In the genomic region with DNA sequence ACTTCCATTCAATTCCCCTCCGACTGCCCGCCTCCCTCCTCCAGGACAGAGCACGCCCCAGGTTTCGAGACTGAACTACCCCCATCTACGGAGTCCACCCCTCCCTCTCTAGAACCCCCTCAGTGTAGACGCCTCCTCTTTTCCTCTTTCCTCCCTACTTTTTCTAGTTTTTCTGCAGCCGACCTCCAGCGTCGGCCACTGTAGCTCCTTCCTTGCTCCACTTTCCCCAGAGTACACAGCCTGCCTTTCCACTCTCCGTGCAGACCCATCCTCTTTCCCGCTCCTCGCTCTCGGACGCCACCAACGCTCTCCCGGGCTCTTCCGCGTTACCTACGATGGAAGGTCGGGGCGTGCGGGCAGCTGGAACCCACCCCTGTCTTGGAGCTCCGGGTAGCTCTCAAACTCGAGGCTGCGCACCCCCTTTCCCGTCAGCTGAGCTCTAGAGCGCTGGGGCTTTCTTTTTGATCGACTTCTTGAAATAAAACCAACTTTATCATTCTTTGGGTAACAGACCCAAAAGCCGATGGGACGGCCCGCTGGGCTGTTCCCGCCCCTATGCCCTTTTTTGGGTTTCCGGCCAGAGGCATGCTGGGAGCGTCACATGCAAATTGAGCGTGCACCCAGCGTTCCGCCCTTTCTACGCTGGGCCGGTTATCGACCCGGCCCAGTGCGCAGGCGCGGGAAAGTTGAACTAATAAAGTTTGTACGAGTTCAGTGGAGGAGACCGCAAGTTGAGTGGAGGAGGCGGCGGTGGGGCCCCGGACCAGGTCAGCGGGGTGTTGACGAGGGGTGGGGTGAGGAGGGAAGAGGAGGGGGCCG, we compare ENCODE assay signal across 1 cellular context.
TF ChIP-seq lines count a peak whose summit lies in the region.

A gene with protein sequence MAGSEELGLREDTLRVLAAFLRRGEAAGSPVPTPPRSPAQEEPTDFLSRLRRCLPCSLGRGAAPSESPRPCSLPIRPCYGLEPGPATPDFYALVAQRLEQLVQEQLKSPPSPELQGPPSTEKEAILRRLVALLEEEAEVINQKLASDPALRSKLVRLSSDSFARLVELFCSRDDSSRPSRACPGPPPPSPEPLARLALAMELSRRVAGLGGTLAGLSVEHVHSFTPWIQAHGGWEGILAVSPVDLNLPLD (plus strand): TSS at position 633 of the 819 bp plus-strand sequence. CDS start 760 bp downstream, outside the sequence.
A gene with protein sequence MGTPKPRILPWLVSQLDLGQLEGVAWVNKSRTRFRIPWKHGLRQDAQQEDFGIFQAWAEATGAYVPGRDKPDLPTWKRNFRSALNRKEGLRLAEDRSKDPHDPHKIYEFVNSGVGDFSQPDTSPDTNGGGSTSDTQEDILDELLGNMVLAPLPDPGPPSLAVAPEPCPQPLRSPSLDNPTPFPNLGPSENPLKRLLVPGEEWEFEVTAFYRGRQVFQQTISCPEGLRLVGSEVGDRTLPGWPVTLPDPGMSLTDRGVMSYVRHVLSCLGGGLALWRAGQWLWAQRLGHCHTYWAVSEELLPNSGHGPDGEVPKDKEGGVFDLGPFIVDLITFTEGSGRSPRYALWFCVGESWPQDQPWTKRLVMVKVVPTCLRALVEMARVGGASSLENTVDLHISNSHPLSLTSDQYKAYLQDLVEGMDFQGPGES (minus strand): TSS at position 557 of the 819 bp plus-strand sequence. CDS start 1,019 bp downstream, outside the sequence.

TF ChIP-seq in K562, 482 proteins besides CTCF, POLR2A, EP300 and RAD21 (continued from another document and continues in another):
- TF ChIP-seq, protein P1, sequence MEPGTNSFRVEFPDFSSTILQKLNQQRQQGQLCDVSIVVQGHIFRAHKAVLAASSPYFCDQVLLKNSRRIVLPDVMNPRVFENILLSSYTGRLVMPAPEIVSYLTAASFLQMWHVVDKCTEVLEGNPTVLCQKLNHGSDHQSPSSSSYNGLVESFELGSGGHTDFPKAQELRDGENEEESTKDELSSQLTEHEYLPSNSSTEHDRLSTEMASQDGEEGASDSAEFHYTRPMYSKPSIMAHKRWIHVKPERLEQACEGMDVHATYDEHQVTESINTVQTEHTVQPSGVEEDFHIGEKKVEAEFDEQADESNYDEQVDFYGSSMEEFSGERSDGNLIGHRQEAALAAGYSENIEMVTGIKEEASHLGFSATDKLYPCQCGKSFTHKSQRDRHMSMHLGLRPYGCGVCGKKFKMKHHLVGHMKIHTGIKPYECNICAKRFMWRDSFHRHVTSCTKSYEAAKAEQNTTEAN (CRISPR knock-in tag; IDR thresholded peaks at IDR 0.05) = no peak
- TF ChIP-seq TOE1 (IDR thresholded peaks at IDR 0.05; ENCODE audit: borderline replicate concordance) = no peak; the same call in none of the 2 replicates
- TF ChIP-seq TOE1 (CRISPR knock-in tag; IDR thresholded peaks at IDR 0.05; ENCODE audit: borderline replicate concordance, low read depth) = no peak
- no peak for TF ChIP-seq ZNF124 (CRISPR knock-in tag; IDR thresholded peaks at IDR 0.05)
- no peak for TF ChIP-seq PPARD (CRISPR knock-in tag; IDR thresholded peaks at IDR 0.05)
- no peak for TF ChIP-seq ILF3 (IDR thresholded peaks at IDR 0.05; ENCODE audit: borderline replicate concordance)
- TF ChIP-seq NFXL1 (CRISPR knock-in tag; IDR thresholded peaks at IDR 0.05) = no peak
- TF ChIP-seq BRCA1 (IDR thresholded peaks at IDR 0.05) = no peak
- TF ChIP-seq BRCA1 (CRISPR knock-in tag; IDR thresholded peaks at IDR 0.05) = no peak
- peak; percentile 58 for TF ChIP-seq ELF4 (CRISPR knock-in tag; IDR thresholded peaks at IDR 0.05)
- TF ChIP-seq, protein P2, sequence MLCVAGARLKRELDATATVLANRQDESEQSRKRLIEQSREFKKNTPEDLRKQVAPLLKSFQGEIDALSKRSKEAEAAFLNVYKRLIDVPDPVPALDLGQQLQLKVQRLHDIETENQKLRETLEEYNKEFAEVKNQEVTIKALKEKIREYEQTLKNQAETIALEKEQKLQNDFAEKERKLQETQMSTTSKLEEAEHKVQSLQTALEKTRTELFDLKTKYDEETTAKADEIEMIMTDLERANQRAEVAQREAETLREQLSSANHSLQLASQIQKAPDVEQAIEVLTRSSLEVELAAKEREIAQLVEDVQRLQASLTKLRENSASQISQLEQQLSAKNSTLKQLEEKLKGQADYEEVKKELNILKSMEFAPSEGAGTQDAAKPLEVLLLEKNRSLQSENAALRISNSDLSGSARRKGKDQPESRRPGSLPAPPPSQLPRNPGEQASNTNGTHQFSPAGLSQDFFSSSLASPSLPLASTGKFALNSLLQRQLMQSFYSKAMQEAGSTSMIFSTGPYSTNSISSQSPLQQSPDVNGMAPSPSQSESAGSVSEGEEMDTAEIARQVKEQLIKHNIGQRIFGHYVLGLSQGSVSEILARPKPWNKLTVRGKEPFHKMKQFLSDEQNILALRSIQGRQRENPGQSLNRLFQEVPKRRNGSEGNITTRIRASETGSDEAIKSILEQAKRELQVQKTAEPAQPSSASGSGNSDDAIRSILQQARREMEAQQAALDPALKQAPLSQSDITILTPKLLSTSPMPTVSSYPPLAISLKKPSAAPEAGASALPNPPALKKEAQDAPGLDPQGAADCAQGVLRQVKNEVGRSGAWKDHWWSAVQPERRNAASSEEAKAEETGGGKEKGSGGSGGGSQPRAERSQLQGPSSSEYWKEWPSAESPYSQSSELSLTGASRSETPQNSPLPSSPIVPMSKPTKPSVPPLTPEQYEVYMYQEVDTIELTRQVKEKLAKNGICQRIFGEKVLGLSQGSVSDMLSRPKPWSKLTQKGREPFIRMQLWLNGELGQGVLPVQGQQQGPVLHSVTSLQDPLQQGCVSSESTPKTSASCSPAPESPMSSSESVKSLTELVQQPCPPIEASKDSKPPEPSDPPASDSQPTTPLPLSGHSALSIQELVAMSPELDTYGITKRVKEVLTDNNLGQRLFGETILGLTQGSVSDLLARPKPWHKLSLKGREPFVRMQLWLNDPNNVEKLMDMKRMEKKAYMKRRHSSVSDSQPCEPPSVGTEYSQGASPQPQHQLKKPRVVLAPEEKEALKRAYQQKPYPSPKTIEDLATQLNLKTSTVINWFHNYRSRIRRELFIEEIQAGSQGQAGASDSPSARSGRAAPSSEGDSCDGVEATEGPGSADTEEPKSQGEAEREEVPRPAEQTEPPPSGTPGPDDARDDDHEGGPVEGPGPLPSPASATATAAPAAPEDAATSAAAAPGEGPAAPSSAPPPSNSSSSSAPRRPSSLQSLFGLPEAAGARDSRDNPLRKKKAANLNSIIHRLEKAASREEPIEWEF (CRISPR knock-in tag; IDR thresholded peaks at IDR 0.05) = no peak
- TF ChIP-seq BACH1 (tag; IDR thresholded peaks at IDR 0.05) = no peak
- TF ChIP-seq NFYB (IDR thresholded peaks at IDR 0.05; ENCODE audit: extremely low read depth, insufficient read length) = no peak
- TF ChIP-seq, protein P3, sequence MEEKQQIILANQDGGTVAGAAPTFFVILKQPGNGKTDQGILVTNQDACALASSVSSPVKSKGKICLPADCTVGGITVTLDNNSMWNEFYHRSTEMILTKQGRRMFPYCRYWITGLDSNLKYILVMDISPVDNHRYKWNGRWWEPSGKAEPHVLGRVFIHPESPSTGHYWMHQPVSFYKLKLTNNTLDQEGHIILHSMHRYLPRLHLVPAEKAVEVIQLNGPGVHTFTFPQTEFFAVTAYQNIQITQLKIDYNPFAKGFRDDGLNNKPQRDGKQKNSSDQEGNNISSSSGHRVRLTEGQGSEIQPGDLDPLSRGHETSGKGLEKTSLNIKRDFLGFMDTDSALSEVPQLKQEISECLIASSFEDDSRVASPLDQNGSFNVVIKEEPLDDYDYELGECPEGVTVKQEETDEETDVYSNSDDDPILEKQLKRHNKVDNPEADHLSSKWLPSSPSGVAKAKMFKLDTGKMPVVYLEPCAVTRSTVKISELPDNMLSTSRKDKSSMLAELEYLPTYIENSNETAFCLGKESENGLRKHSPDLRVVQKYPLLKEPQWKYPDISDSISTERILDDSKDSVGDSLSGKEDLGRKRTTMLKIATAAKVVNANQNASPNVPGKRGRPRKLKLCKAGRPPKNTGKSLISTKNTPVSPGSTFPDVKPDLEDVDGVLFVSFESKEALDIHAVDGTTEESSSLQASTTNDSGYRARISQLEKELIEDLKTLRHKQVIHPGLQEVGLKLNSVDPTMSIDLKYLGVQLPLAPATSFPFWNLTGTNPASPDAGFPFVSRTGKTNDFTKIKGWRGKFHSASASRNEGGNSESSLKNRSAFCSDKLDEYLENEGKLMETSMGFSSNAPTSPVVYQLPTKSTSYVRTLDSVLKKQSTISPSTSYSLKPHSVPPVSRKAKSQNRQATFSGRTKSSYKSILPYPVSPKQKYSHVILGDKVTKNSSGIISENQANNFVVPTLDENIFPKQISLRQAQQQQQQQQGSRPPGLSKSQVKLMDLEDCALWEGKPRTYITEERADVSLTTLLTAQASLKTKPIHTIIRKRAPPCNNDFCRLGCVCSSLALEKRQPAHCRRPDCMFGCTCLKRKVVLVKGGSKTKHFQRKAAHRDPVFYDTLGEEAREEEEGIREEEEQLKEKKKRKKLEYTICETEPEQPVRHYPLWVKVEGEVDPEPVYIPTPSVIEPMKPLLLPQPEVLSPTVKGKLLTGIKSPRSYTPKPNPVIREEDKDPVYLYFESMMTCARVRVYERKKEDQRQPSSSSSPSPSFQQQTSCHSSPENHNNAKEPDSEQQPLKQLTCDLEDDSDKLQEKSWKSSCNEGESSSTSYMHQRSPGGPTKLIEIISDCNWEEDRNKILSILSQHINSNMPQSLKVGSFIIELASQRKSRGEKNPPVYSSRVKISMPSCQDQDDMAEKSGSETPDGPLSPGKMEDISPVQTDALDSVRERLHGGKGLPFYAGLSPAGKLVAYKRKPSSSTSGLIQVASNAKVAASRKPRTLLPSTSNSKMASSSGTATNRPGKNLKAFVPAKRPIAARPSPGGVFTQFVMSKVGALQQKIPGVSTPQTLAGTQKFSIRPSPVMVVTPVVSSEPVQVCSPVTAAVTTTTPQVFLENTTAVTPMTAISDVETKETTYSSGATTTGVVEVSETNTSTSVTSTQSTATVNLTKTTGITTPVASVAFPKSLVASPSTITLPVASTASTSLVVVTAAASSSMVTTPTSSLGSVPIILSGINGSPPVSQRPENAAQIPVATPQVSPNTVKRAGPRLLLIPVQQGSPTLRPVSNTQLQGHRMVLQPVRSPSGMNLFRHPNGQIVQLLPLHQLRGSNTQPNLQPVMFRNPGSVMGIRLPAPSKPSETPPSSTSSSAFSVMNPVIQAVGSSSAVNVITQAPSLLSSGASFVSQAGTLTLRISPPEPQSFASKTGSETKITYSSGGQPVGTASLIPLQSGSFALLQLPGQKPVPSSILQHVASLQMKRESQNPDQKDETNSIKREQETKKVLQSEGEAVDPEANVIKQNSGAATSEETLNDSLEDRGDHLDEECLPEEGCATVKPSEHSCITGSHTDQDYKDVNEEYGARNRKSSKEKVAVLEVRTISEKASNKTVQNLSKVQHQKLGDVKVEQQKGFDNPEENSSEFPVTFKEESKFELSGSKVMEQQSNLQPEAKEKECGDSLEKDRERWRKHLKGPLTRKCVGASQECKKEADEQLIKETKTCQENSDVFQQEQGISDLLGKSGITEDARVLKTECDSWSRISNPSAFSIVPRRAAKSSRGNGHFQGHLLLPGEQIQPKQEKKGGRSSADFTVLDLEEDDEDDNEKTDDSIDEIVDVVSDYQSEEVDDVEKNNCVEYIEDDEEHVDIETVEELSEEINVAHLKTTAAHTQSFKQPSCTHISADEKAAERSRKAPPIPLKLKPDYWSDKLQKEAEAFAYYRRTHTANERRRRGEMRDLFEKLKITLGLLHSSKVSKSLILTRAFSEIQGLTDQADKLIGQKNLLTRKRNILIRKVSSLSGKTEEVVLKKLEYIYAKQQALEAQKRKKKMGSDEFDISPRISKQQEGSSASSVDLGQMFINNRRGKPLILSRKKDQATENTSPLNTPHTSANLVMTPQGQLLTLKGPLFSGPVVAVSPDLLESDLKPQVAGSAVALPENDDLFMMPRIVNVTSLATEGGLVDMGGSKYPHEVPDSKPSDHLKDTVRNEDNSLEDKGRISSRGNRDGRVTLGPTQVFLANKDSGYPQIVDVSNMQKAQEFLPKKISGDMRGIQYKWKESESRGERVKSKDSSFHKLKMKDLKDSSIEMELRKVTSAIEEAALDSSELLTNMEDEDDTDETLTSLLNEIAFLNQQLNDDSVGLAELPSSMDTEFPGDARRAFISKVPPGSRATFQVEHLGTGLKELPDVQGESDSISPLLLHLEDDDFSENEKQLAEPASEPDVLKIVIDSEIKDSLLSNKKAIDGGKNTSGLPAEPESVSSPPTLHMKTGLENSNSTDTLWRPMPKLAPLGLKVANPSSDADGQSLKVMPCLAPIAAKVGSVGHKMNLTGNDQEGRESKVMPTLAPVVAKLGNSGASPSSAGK (IDR thresholded peaks at IDR 0.05) = no peak
- TF ChIP-seq, protein P4, sequence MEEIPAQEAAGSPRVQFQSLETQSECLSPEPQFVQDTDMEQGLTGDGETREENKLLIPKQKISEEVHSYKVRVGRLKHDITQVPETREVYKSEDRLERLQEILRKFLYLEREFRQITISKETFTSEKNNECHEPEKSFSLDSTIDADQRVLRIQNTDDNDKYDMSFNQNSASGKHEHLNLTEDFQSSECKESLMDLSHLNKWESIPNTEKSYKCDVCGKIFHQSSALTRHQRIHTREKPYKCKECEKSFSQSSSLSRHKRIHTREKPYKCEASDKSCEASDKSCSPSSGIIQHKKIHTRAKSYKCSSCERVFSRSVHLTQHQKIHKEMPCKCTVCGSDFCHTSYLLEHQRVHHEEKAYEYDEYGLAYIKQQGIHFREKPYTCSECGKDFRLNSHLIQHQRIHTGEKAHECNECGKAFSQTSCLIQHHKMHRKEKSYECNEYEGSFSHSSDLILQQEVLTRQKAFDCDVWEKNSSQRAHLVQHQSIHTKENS (CRISPR knock-in tag; IDR thresholded peaks at IDR 0.05) = no peak
- TF ChIP-seq ZNF717 (CRISPR knock-in tag; IDR thresholded peaks at IDR 0.05) = no peak
- TF ChIP-seq FOS (IDR thresholded peaks at IDR 0.05; ENCODE audit: extremely low read depth, insufficient read length) = no peak
- TF ChIP-seq L3MBTL2 (IDR thresholded peaks at IDR 0.05) = no peak
- TF ChIP-seq, protein P5, sequence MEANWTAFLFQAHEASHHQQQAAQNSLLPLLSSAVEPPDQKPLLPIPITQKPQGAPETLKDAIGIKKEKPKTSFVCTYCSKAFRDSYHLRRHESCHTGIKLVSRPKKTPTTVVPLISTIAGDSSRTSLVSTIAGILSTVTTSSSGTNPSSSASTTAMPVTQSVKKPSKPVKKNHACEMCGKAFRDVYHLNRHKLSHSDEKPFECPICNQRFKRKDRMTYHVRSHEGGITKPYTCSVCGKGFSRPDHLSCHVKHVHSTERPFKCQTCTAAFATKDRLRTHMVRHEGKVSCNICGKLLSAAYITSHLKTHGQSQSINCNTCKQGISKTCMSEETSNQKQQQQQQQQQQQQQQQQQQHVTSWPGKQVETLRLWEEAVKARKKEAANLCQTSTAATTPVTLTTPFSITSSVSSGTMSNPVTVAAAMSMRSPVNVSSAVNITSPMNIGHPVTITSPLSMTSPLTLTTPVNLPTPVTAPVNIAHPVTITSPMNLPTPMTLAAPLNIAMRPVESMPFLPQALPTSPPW (CRISPR knock-in tag; IDR thresholded peaks at IDR 0.05) = peak; percentile 73
- TF ChIP-seq, protein P6, sequence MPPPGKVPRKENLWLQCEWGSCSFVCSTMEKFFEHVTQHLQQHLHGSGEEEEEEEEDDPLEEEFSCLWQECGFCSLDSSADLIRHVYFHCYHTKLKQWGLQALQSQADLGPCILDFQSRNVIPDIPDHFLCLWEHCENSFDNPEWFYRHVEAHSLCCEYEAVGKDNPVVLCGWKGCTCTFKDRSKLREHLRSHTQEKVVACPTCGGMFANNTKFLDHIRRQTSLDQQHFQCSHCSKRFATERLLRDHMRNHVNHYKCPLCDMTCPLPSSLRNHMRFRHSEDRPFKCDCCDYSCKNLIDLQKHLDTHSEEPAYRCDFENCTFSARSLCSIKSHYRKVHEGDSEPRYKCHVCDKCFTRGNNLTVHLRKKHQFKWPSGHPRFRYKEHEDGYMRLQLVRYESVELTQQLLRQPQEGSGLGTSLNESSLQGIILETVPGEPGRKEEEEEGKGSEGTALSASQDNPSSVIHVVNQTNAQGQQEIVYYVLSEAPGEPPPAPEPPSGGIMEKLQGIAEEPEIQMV (tag; conservative IDR thresholded peaks at IDR 0.05; ENCODE audit: low read depth) = no peak
- TF ChIP-seq SMARCB1 (IDR thresholded peaks at IDR 0.05; ENCODE audit: insufficient read length, low read depth) = no peak
- no peak for TF ChIP-seq RBM34 (IDR thresholded peaks at IDR 0.05; ENCODE audit: borderline replicate concordance, insufficient read depth, low read length)
